ENCODE assay signal across 2 cellular contexts in the genomic region with DNA sequence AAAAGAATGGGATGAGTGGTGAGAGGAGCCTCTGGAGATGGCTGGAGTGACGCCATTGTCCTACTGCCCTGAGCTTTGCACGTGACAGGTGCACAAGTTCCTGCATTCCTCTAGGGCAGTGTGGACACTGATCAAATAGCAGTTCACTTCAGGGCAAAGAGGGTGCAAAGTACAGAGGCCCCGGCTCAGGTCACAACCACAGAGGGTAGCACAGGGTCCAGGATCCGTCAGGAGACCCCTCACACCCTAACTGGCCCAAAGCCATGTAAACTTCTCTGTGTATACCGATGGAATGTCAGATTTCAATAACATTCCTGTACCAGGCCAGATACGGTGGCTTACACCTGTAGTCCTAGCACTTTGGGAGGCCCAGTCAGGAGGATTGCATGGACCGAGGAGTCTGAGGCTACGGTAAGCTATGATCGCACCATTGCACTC.
A peak's percentile ranks its signal among the peaks of the same experiment; 100 is the strongest.
TF ChIP-seq lines count a peak whose summit lies in the region.

No MANE protein-coding gene starts in this region.

TF ChIP-seq in K562, 482 proteins besides CTCF, POLR2A, EP300 and RAD21:
- TF ChIP-seq BHLHE40 (IDR thresholded peaks at IDR 0.05; ENCODE audit: low read length) = peak; percentile 30; the same call in 1 of the 2 replicates
- TF ChIP-seq BRF1 (IDR thresholded peaks at IDR 0.05; ENCODE audit: borderline replicate concordance, extremely low read depth, insufficient read length) = no peak

TF ChIP-seq in HepG2, 621 proteins besides CTCF, POLR2A, EP300 and RAD21 (continues in another document):
- TF ChIP-seq ZNF331 (CRISPR knock-in tag; IDR thresholded peaks at IDR 0.05) (peak; percentile 30; the same call in 1 of the 2 replicates), ELF3 (CRISPR knock-in tag; IDR thresholded peaks at IDR 0.05) (peak; percentile 84), SCMH1 (CRISPR knock-in tag; IDR thresholded peaks at IDR 0.05; ENCODE audit: borderline replicate concordance) (no peak), TBL1XR1 (IDR thresholded peaks at IDR 0.05; ENCODE audit: borderline replicate concordance, low read length, partially characterized antibody) (peak; percentile 25), HBP1 (CRISPR knock-in tag; IDR thresholded peaks at IDR 0.05; ENCODE audit: low read depth) (0 out of 2 replicates have a peak, but pooled peaks have one; percentile 47), ZFP36L1 (CRISPR knock-in tag; IDR thresholded peaks at IDR 0.05) (peak; percentile 74; the same call in 1 of the 2 replicates), ZFP36L2 (CRISPR knock-in tag; IDR thresholded peaks at IDR 0.05) (no peak), HNF4A (CRISPR knock-in tag; IDR thresholded peaks at IDR 0.05) (peak; percentile 99), NCOA1 (CRISPR knock-in tag; IDR thresholded peaks at IDR 0.05) (peak; percentile 93; the same call in 1 of the 2 replicates), FOXK1 (CRISPR knock-in tag; IDR thresholded peaks at IDR 0.05; ENCODE audit: borderline replicate concordance, low read depth) (peak; percentile 67; the same call in 1 of the 2 replicates), REPIN1 (CRISPR knock-in tag; IDR thresholded peaks at IDR 0.05; ENCODE audit: borderline replicate concordance, low read depth) (peak; percentile 79), ZIK1 (CRISPR knock-in tag; IDR thresholded peaks at IDR 0.05; ENCODE audit: borderline replicate concordance, low read depth) (0 out of 2 replicates have a peak, but pooled peaks have one; percentile 44), ZNF350 (CRISPR knock-in tag; IDR thresholded peaks at IDR 0.05; ENCODE audit: borderline replicate concordance, low read depth) (peak; percentile 81; the same call in 1 of the 2 replicates), ZNF3 (CRISPR knock-in tag; IDR thresholded peaks at IDR 0.05) (0 out of 2 replicates have a peak, but pooled peaks have one; percentile 13), TEAD3 (CRISPR knock-in tag; optimal IDR thresholded peaks at IDR 0.05; ENCODE audit: borderline replicate concordance) (peak; percentile 96), HDAC2 (CRISPR knock-in tag; IDR thresholded peaks at IDR 0.05) (peak; percentile 72), ZNF614 (CRISPR knock-in tag; IDR thresholded peaks at IDR 0.05; ENCODE audit: borderline replicate concordance) (no peak), SRSF9 (IDR thresholded peaks at IDR 0.05; ENCODE audit: borderline replicate concordance, insufficient read depth, low read depth, low read length, poor library complexity, severe bottlenecking) (no peak), RARA (CRISPR knock-in tag; IDR thresholded peaks at IDR 0.05) (peak; percentile 94), ZBTB7A (CRISPR knock-in tag; IDR thresholded peaks at IDR 0.05) (peak; percentile 98), TCF7 (IDR thresholded peaks at IDR 0.05; ENCODE audit: low read depth) (peak; percentile 45; the same call in 1 of the 2 replicates), KDM5B (CRISPR knock-in tag; IDR thresholded peaks at IDR 0.05; ENCODE audit: borderline replicate concordance) (peak; percentile 33; the same call in 1 of the 2 replicates), JDP2 (CRISPR knock-in tag; IDR thresholded peaks at IDR 0.05; ENCODE audit: borderline replicate concordance) (no peak), HDAC1 (CRISPR knock-in tag; IDR thresholded peaks at IDR 0.05) (peak; percentile 67; the same call in 1 of the 2 replicates)
- TF ChIP-seq, protein P1, sequence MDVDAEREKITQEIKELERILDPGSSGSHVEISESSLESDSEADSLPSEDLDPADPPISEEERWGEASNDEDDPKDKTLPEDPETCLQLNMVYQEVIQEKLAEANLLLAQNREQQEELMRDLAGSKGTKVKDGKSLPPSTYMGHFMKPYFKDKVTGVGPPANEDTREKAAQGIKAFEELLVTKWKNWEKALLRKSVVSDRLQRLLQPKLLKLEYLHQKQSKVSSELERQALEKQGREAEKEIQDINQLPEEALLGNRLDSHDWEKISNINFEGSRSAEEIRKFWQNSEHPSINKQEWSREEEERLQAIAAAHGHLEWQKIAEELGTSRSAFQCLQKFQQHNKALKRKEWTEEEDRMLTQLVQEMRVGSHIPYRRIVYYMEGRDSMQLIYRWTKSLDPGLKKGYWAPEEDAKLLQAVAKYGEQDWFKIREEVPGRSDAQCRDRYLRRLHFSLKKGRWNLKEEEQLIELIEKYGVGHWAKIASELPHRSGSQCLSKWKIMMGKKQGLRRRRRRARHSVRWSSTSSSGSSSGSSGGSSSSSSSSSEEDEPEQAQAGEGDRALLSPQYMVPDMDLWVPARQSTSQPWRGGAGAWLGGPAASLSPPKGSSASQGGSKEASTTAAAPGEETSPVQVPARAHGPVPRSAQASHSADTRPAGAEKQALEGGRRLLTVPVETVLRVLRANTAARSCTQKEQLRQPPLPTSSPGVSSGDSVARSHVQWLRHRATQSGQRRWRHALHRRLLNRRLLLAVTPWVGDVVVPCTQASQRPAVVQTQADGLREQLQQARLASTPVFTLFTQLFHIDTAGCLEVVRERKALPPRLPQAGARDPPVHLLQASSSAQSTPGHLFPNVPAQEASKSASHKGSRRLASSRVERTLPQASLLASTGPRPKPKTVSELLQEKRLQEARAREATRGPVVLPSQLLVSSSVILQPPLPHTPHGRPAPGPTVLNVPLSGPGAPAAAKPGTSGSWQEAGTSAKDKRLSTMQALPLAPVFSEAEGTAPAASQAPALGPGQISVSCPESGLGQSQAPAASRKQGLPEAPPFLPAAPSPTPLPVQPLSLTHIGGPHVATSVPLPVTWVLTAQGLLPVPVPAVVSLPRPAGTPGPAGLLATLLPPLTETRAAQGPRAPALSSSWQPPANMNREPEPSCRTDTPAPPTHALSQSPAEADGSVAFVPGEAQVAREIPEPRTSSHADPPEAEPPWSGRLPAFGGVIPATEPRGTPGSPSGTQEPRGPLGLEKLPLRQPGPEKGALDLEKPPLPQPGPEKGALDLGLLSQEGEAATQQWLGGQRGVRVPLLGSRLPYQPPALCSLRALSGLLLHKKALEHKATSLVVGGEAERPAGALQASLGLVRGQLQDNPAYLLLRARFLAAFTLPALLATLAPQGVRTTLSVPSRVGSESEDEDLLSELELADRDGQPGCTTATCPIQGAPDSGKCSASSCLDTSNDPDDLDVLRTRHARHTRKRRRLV (CRISPR knock-in tag; IDR thresholded peaks at IDR 0.05) = 0 out of 2 replicates have a peak, but pooled peaks have one; percentile 16
- TF ChIP-seq, protein P2, sequence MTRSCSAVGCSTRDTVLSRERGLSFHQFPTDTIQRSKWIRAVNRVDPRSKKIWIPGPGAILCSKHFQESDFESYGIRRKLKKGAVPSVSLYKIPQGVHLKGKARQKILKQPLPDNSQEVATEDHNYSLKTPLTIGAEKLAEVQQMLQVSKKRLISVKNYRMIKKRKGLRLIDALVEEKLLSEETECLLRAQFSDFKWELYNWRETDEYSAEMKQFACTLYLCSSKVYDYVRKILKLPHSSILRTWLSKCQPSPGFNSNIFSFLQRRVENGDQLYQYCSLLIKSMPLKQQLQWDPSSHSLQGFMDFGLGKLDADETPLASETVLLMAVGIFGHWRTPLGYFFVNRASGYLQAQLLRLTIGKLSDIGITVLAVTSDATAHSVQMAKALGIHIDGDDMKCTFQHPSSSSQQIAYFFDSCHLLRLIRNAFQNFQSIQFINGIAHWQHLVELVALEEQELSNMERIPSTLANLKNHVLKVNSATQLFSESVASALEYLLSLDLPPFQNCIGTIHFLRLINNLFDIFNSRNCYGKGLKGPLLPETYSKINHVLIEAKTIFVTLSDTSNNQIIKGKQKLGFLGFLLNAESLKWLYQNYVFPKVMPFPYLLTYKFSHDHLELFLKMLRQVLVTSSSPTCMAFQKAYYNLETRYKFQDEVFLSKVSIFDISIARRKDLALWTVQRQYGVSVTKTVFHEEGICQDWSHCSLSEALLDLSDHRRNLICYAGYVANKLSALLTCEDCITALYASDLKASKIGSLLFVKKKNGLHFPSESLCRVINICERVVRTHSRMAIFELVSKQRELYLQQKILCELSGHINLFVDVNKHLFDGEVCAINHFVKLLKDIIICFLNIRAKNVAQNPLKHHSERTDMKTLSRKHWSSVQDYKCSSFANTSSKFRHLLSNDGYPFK (CRISPR knock-in tag; IDR thresholded peaks at IDR 0.05; ENCODE audit: borderline replicate concordance) = no peak
- TF ChIP-seq, protein P3, sequence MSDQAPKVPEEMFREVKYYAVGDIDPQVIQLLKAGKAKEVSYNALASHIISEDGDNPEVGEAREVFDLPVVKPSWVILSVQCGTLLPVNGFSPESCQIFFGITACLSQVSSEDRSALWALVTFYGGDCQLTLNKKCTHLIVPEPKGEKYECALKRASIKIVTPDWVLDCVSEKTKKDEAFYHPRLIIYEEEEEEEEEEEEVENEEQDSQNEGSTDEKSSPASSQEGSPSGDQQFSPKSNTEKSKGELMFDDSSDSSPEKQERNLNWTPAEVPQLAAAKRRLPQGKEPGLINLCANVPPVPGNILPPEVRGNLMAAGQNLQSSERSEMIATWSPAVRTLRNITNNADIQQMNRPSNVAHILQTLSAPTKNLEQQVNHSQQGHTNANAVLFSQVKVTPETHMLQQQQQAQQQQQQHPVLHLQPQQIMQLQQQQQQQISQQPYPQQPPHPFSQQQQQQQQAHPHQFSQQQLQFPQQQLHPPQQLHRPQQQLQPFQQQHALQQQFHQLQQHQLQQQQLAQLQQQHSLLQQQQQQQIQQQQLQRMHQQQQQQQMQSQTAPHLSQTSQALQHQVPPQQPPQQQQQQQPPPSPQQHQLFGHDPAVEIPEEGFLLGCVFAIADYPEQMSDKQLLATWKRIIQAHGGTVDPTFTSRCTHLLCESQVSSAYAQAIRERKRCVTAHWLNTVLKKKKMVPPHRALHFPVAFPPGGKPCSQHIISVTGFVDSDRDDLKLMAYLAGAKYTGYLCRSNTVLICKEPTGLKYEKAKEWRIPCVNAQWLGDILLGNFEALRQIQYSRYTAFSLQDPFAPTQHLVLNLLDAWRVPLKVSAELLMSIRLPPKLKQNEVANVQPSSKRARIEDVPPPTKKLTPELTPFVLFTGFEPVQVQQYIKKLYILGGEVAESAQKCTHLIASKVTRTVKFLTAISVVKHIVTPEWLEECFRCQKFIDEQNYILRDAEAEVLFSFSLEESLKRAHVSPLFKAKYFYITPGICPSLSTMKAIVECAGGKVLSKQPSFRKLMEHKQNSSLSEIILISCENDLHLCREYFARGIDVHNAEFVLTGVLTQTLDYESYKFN (CRISPR knock-in tag; conservative IDR thresholded peaks at IDR 0.05) = peak; percentile 93
- TF ChIP-seq, protein P4, sequence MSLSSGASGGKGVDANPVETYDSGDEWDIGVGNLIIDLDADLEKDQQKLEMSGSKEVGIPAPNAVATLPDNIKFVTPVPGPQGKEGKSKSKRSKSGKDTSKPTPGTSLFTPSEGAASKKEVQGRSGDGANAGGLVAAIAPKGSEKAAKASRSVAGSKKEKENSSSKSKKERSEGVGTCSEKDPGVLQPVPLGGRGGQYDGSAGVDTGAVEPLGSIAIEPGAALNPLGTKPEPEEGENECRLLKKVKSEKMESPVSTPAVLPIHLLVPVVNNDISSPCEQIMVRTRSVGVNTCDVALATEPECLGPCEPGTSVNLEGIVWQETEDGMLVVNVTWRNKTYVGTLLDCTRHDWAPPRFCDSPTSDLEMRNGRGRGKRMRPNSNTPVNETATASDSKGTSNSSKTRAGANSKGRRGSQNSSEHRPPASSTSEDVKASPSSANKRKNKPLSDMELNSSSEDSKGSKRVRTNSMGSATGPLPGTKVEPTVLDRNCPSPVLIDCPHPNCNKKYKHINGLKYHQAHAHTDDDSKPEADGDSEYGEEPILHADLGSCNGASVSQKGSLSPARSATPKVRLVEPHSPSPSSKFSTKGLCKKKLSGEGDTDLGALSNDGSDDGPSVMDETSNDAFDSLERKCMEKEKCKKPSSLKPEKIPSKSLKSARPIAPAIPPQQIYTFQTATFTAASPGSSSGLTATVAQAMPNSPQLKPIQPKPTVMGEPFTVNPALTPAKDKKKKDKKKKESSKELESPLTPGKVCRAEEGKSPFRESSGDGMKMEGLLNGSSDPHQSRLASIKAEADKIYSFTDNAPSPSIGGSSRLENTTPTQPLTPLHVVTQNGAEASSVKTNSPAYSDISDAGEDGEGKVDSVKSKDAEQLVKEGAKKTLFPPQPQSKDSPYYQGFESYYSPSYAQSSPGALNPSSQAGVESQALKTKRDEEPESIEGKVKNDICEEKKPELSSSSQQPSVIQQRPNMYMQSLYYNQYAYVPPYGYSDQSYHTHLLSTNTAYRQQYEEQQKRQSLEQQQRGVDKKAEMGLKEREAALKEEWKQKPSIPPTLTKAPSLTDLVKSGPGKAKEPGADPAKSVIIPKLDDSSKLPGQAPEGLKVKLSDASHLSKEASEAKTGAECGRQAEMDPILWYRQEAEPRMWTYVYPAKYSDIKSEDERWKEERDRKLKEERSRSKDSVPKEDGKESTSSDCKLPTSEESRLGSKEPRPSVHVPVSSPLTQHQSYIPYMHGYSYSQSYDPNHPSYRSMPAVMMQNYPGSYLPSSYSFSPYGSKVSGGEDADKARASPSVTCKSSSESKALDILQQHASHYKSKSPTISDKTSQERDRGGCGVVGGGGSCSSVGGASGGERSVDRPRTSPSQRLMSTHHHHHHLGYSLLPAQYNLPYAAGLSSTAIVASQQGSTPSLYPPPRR (CRISPR knock-in tag; IDR thresholded peaks at IDR 0.05; ENCODE audit: borderline replicate concordance) = no peak; the same call in 1 of the 2 replicates
- TF ChIP-seq, protein P5, sequence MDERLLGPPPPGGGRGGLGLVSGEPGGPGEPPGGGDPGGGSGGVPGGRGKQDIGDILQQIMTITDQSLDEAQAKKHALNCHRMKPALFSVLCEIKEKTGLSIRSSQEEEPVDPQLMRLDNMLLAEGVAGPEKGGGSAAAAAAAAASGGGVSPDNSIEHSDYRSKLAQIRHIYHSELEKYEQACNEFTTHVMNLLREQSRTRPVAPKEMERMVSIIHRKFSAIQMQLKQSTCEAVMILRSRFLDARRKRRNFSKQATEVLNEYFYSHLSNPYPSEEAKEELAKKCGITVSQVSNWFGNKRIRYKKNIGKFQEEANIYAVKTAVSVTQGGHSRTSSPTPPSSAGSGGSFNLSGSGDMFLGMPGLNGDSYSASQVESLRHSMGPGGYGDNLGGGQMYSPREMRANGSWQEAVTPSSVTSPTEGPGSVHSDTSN (CRISPR knock-in tag; IDR thresholded peaks at IDR 0.05) = peak; percentile 22; the same call in 1 of the 2 replicates
- TF ChIP-seq, protein P6, sequence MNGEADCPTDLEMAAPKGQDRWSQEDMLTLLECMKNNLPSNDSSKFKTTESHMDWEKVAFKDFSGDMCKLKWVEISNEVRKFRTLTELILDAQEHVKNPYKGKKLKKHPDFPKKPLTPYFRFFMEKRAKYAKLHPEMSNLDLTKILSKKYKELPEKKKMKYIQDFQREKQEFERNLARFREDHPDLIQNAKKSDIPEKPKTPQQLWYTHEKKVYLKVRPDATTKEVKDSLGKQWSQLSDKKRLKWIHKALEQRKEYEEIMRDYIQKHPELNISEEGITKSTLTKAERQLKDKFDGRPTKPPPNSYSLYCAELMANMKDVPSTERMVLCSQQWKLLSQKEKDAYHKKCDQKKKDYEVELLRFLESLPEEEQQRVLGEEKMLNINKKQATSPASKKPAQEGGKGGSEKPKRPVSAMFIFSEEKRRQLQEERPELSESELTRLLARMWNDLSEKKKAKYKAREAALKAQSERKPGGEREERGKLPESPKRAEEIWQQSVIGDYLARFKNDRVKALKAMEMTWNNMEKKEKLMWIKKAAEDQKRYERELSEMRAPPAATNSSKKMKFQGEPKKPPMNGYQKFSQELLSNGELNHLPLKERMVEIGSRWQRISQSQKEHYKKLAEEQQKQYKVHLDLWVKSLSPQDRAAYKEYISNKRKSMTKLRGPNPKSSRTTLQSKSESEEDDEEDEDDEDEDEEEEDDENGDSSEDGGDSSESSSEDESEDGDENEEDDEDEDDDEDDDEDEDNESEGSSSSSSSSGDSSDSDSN (CRISPR knock-in tag; IDR thresholded peaks at IDR 0.05) = 0 out of 2 replicates have a peak, but pooled peaks have one; percentile 28
